ENCODE assay signal across 19 cellular contexts in genomic region chr2:51031004-51031791, GRCh38. TPM values are rescaled to one million over a fixed set of nuclear protein-coding genes. Genes with fewer than 3 reads are reported as not detected.
DNase-seq lines count a peak whose midpoint lies in the region; ATAC-seq, FAIRE-seq and TF ChIP-seq lines count a peak whose summit lies in the region.
"Had no signal": no experiment of that assay in that cellular context is flagged by ENCODE, and none has a peak within 500 bp of the region (broad histone marks: within the 10 kb centered on the region; RNA-seq: fewer than 3 reads in every experiment).

No MANE protein-coding gene starts in this region.

- H3K4me3 ChIP-seq in hepatocyte (no peak overlapping the region), sigmoid colon (peak overlapping the region; percentile 14 to 36 (median 28))

- DNase-seq in NCI-H2171 treated with DMSO at 0.1 percent for 48 hours (lab: John Stamatoyannopoulos, UW) (peak; percentile 64), NCI-H2171 (lab: John Stamatoyannopoulos, UW) (no peak), NCI-H748 treated with DMSO at 0.1 percent for 48 hours (lab: John Stamatoyannopoulos, UW) (peak; percentile 25), hepatocyte (ENCODE audit: low spot score) (no peak), sigmoid colon (no peak), NCI-H2029 (lab: John Stamatoyannopoulos, UW) (no peak), GM19239 (ENCODE audit: insufficient read length, low spot score) (no peak)
- DNase-seq: activated CD4-positive, alpha-beta T cell treated with anti-CD3 and anti-CD28 coated beads, Interleukin-2, amount 50 U/mL, for 1 hour; activated T-cell treated with anti-CD3 and anti-CD28 coated beads, Interleukin-2, amount 50 U/mL, for 1 hour; CD8-positive, alpha-beta memory T cell; HFFc6; T-helper 9 cell had no signal

- intact Hi-C loops in sigmoid colon (cut with DNase I) = no loop called here

- H3K9me3 ChIP-seq in hepatocyte (ENCODE audit: low read depth) = no peaks in the 10 kb centered on the region
- no peaks in the 10 kb centered on the region for H3K9me3 ChIP-seq in sigmoid colon
- H3K9me3 ChIP-seq: suprapubic skin had no signal

- H4K20me1 ChIP-seq in hepatocyte (ENCODE audit: insufficient read depth, poor library complexity, severe bottlenecking) = no peaks in the 10 kb centered on the region

- FAIRE-seq in GM19239 (lab: Jason Lieb, UNC) = no peak
- FAIRE-seq: G401.6, GM12892 had no signal

- TF ChIP-seq POLR2A in sigmoid colon (IDR thresholded peaks at IDR 0.05) = no peak

- no peak for TF ChIP-seq CTCF in hepatocyte (IDR thresholded peaks at IDR 0.05; ENCODE audit: poor library complexity)
- no peak for TF ChIP-seq CTCF in sigmoid colon (IDR thresholded peaks at IDR 0.05)

- WGBS in hepatocyte (ENCODE audit: low lambda C conversion rate, missing lambda C conversion rate) = 66% methylated on average over 8 of the region's 8 CpGs
- 66 to 70% methylated on average over 8 of the region's 8 CpGs for WGBS in sigmoid colon, 2 donors

- no peaks in the 10 kb centered on the region for H3K79me2 ChIP-seq in hepatocyte

- H2AFZ ChIP-seq in hepatocyte = no peak overlapping the region

- H3K4me2 ChIP-seq in hepatocyte = peak overlapping the region; percentile 75
- H3K4me2 ChIP-seq: KMS-11 had no signal

- ATAC-seq in GM18517 (IDR thresholded peaks at IDR 0.05; ENCODE audit: unreplicated experiment) = no peak
- ATAC-seq: activated naive CD4-positive, alpha-beta T cell treated with anti-CD3 and anti-CD28 coated beads, Interleukin-2, amount 50 U/mL, for 72 hours had no signal

- no peaks in the 10 kb centered on the region for H3K9me2 ChIP-seq in hepatocyte (replicated peaks; ENCODE audit: insufficient read depth)

- H3K27me3 ChIP-seq in hepatocyte = peaks cover 44% of the 10 kb centered on the region
- H3K27me3 ChIP-seq in sigmoid colon = peaks cover 0 to 36% (median 0%) of the 10 kb centered on the region in 3 donors

- no peak for TF ChIP-seq EP300 in sigmoid colon (IDR thresholded peaks at IDR 0.05)

- H3K27ac ChIP-seq in hepatocyte (no peak overlapping the region), sigmoid colon (no peak overlapping the region)
- H3K27ac ChIP-seq: breast epithelium, KMS-11, suprapubic skin had no signal

- H3K4me1 ChIP-seq in hepatocyte (ENCODE audit: insufficient read depth) = no peaks in the 10 kb centered on the region
- peaks cover 0 to 10% (median 4%) of the 10 kb centered on the region in 4 donors for H3K4me1 ChIP-seq in sigmoid colon
- H3K4me1 ChIP-seq: breast epithelium, suprapubic skin had no signal

- H3K36me3 ChIP-seq in hepatocyte (replicated peaks; ENCODE audit: insufficient read depth, low read depth) (no peaks in the 10 kb centered on the region), sigmoid colon (no peaks in the 10 kb centered on the region)
- H3K36me3 ChIP-seq: breast epithelium, suprapubic skin had no signal

RNA-seq across cellular contexts. Expression of gene NRXN1, which starts 0.7 kb away (rescaled TPM):
- total RNA-seq in hepatocyte (7.6 and 9.9 TPM in 2 replicates), sigmoid colon (10 to 100 TPM; 24.3 to 99.5 (median 36.5) TPM)
- polyA plus RNA-seq in hepatocyte (1.7 and 5.3 TPM in 2 replicates), sigmoid colon (1 to 10 TPM in 1 of 3 donors, under 1 TPM in 1, not detected in 1; 0.60 to 1.7 TPM)
- total RNA-seq: activated naive CD4-positive, alpha-beta T cell treated with anti-CD3 and anti-CD28 coated beads, Interleukin-2, amount 50 U/mL, for 72 hours; CD8-positive, alpha-beta memory T cell; HFFc6 had no signal
- polyA plus RNA-seq: CD8-positive, alpha-beta memory T cell had no signal

Comparison
In these comparisons a context has a peak if more than half of its experiments do, and no peak if none do; other contexts are left out.
1. DNase-seq: peak in NCI-H2171 treated with DMSO at 0.1 percent for 48 hours (single experiment) and NCI-H748 treated with DMSO at 0.1 percent for 48 hours (single experiment); none in NCI-H2171 (single experiment), hepatocyte (single experiment), sigmoid colon (single experiment), NCI-H2029 (single experiment) and GM19239 (single experiment).